In genomic region chr5:154647760-154648143, GRCh38 we compare ENCODE assay signal across 1 cellular context.
TF ChIP-seq lines count a peak whose summit lies in the region.

No MANE protein-coding gene starts in this region.

TF ChIP-seq in SK-N-SH, 30 proteins besides CTCF, POLR2A, EP300 and RAD21 (continued from another document):
- TF ChIP-seq PBX3 (IDR thresholded peaks at IDR 0.05): no peak
